8 cellular contexts compared by ENCODE assay signal in the genomic region with DNA sequence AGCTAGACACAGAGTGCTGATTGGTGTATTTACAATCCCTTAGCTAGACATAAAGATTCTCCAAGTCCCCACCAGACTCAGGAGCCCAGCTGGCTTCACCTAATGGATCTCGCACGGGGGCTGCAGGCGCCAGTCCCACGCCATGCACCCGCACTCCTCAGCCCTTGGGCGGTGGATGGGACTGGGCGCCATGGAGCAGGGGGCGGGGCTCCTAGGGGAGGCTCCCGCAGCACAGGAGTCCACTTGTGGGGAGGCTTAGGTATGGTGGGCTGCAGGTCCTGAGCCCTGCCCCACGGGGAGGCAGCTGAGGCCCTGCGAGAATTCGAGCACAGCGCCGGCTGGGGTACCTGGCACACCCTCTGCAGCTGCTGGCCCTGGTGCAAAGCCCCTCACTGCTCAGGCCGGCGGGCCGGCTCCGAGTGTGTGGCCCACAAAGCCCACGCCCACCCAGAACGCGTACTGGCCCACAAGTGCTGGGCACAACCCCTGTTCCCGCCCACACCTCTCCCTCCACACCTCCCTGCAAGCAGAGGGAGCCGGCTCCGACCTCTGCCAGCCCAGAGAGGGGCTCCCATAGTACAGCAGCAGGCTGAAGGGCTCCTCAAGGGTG.
A peak's percentile ranks its signal among the peaks of the same experiment; 100 is the strongest.
DNase-seq lines count a peak whose midpoint lies in the region; ATAC-seq, FAIRE-seq and TF ChIP-seq lines count a peak whose summit lies in the region.
"Not testable (repeated sequence)": the region's sequence is repeated elsewhere in the genome, so short reads cannot be mapped to it uniquely, and the experiment has no call there.

No MANE protein-coding gene starts in this region.

- not testable (repeated sequence) for H3K4me2 ChIP-seq in IMR-90 (ENCODE audit: low read depth, low read length); mesenchymal stem cell (ENCODE audit: low read length, poor library complexity, severe bottlenecking); osteoblast (ENCODE audit: insufficient read depth, low read length)

- intact Hi-C loops in IMR-90 (cut with micrococcal nuclease): loop anchor here (5.0 kb wide), 2 partner anchors 75 to 190 kb away; no protein-coding TSS in a partner anchor
- intact Hi-C loops in left ventricle myocardium superior (cut with micrococcal nuclease); kidney (cut with DNase I); aorta (cut with DNase I): not testable (repeated sequence)

- peaks cover 44% of the 10 kb centered on the region for H3K4me1 ChIP-seq in IMR-90 (ENCODE audit: control insufficient read depth, insufficient read depth, low read length)
- peaks cover 25 to 26% of the 10 kb centered on the region in 2 donors for H3K4me1 ChIP-seq in kidney (ENCODE audit: control insufficient read depth in 1 of 2, insufficient read depth in 1 of 2, low read depth in 1 of 2, low read length in 2 of 2)
- peaks cover 21% of the 10 kb centered on the region for H3K4me1 ChIP-seq in mesenchymal stem cell (ENCODE audit: control insufficient read depth, insufficient read depth, low read depth, low read length)
- H3K4me1 ChIP-seq in osteoblast (ENCODE audit: insufficient read depth, low read length): peaks cover 52% of the 10 kb centered on the region
- H3K4me1 ChIP-seq in aorta (ENCODE audit: control insufficient read depth in 1 of 2, insufficient read depth in 2 of 2, low read length in 2 of 2): not testable (repeated sequence)

- 100% methylated on average over 5 of the region's 24 CpGs; no CpG with 5 or more reads in 1 of the 2 experiments for WGBS in IMR-90 (ENCODE audit: extremely low coverage in 2 of 2, insufficient read length in 1 of 2), 2 experiments
- 97% methylated on average over 24 of the region's 24 CpGs for WGBS in mesenchymal stem cell
- 96 to 97% methylated on average over 24 of the region's 24 CpGs for WGBS in aorta, 2 donors

- H3K56ac ChIP-seq in IMR-90 (ENCODE audit: extremely low read depth, insufficient read depth, low read length): not testable (repeated sequence)

- H2BK5ac ChIP-seq in IMR-90 (ENCODE audit: low read depth, low read length, poor library complexity, severe bottlenecking) (peak overlapping the region; percentile 84), mesenchymal stem cell (ENCODE audit: low read depth, low read length, poor library complexity, severe bottlenecking) (peak overlapping the region; percentile 63)

- H3K9me3 ChIP-seq in AG04450 (ENCODE audit: control insufficient read depth, insufficient read depth, low read length); IMR-90 (ENCODE audit: control insufficient read depth, insufficient read depth, low read length); kidney (ENCODE audit: control insufficient read depth in 1 of 2, low read length in 2 of 2); mesenchymal stem cell (ENCODE audit: control insufficient read depth, low read length); osteoblast (ENCODE audit: low read depth, low read length); aorta (ENCODE audit: control insufficient read depth, low read length): not testable (repeated sequence)

- BruUV-seq in IMR-90 (replicated peaks; lab: Mats Ljungman, UMichigan): not testable (repeated sequence)

- peaks cover 14% of the 10 kb centered on the region for H3K9me1 ChIP-seq in IMR-90 (ENCODE audit: insufficient read depth, low read length)

- peak overlapping the region; percentile 69 for H3K18ac ChIP-seq in IMR-90 (ENCODE audit: low read depth, low read length)
- H3K18ac ChIP-seq in mesenchymal stem cell (ENCODE audit: low read depth in 1 of 2, low read length in 2 of 2): peak overlapping the region in 1 of 2 experiments; percentile 14

- H3K79me1 ChIP-seq in IMR-90 (ENCODE audit: low read depth in 1 of 2, low read length in 2 of 2): peaks cover 0 to 19% of the 10 kb centered on the region in 2 experiments; a peak in 2 of 4 replicates
- H3K79me1 ChIP-seq in mesenchymal stem cell (replicated peaks; ENCODE audit: low read length, poor library complexity, severe bottlenecking): not testable (repeated sequence)

- POLR2A ChIA-PET in AG04450 (lab: Yijun Ruan, JAX): interaction anchor here (0.6 to 1.2 kb wide), 2 partner anchors 26 to 74 kb away, joined by 3 to 4 read pairs; no protein-coding TSS in a partner anchor
- POLR2A ChIA-PET in IMR-90 (lab: Charles Lee; ENCODE audit: unreplicated experiment): not testable (repeated sequence)

- peak overlapping the region; percentile 89 for H4K5ac ChIP-seq in IMR-90 (ENCODE audit: low read depth, low read length)

- H2BK120ac ChIP-seq in IMR-90 (ENCODE audit: low read depth, low read length): peak overlapping the region; percentile 92
- not testable (repeated sequence) for H2BK120ac ChIP-seq in mesenchymal stem cell (ENCODE audit: low read depth, low read length)

- dilution Hi-C loops in IMR-90 (cut with HindIII; ENCODE audit: low sequenced_read_pairs, unreplicated experiment): not testable (repeated sequence)

- peak overlapping the region; percentile 77; the same call in 1 of the 2 replicates for H3K14ac ChIP-seq in IMR-90 (replicated peaks; ENCODE audit: low read depth, low read length)
- H3K14ac ChIP-seq in mesenchymal stem cell (ENCODE audit: low read length in 2 of 2): not testable (repeated sequence)

- not testable (repeated sequence) for H3K79me2 ChIP-seq in osteoblast (ENCODE audit: insufficient read depth, low read length)

- not testable (repeated sequence) for H3K23ac ChIP-seq in IMR-90 (ENCODE audit: low read depth, low read length); mesenchymal stem cell (ENCODE audit: low read length in 2 of 2)

- not testable (repeated sequence) for H4K20me1 ChIP-seq in IMR-90 (ENCODE audit: insufficient read depth, low read length); osteoblast (ENCODE audit: insufficient read depth, low read length)

- not testable (repeated sequence) for H2BK15ac ChIP-seq in IMR-90 (ENCODE audit: low read depth, low read length); mesenchymal stem cell (ENCODE audit: low read depth, poor library complexity, severe bottlenecking)

- H2BK20ac ChIP-seq in IMR-90 (ENCODE audit: low read depth, low read length): peak overlapping the region; percentile 52

- DNase-seq in AG04450 (ENCODE audit: low read depth, low spot score); IMR-90; epithelial cell of prostate (ENCODE audit: low read depth, low spot score); mesenchymal stem cell; osteoblast (ENCODE audit: insufficient read length, low spot score, missing footprints); aorta: not testable (repeated sequence)
- DNase-seq in left ventricle myocardium superior (peak; percentile 29), kidney (peak; percentile 61)

- CTCF ChIA-PET in AG04450 (lab: Charles Lee): not testable (repeated sequence)
- CTCF ChIA-PET in IMR-90 (lab: Yijun Ruan, JAX): interaction anchor here (0.6 kb wide), 1 partner anchor 97 kb away, joined by 3 read pairs; no protein-coding TSS in a partner anchor

- not testable (repeated sequence) for H3K4me3 ChIP-seq in AG04450 (ENCODE audit: low read depth, low read length); IMR-90 (ENCODE audit: insufficient read depth, low read depth, low read length); kidney (ENCODE audit: low read length in 2 of 2); osteoblast (ENCODE audit: insufficient read depth, low read length); aorta (ENCODE audit: low read length in 2 of 2)
- peak overlapping the region in 1 of 2 experiments; percentile 38 for H3K4me3 ChIP-seq in mesenchymal stem cell (ENCODE audit: insufficient read depth in 1 of 2, low read depth in 1 of 2, low read length in 2 of 2)

- not testable (repeated sequence) for H3K27me3 ChIP-seq in AG04450 (ENCODE audit: control insufficient read depth, insufficient read depth, low read length); IMR-90 (ENCODE audit: control insufficient read depth, insufficient read depth, low read length); mesenchymal stem cell (ENCODE audit: control insufficient read depth in 1 of 2, insufficient read depth in 1 of 2, low read length in 2 of 2); osteoblast (ENCODE audit: insufficient read depth, low read length); aorta (ENCODE audit: control insufficient read depth in 1 of 2, insufficient read depth in 2 of 2, low read length in 1 of 2)

- not testable (repeated sequence) for TF ChIP-seq CTCF in AG04450 (IDR thresholded peaks at IDR 0.05; ENCODE audit: low read depth, low read length); IMR-90 (conservative IDR thresholded peaks at IDR 0.05; ENCODE audit: low read depth, low read length); kidney (IDR thresholded peaks at IDR 0.05; ENCODE audit: borderline replicate concordance, extremely low read depth, insufficient read depth); osteoblast (IDR thresholded peaks at IDR 0.05; ENCODE audit: extremely low read depth, low read depth, low read length)

- not testable (repeated sequence) for TF ChIP-seq POLR2A in IMR-90 (IDR thresholded peaks at IDR 0.05; ENCODE audit: low read depth, low read length)

- H3K9ac ChIP-seq in IMR-90 (ENCODE audit: low read depth, low read length); kidney (ENCODE audit: low read length in 2 of 2); mesenchymal stem cell (ENCODE audit: low read length): not testable (repeated sequence)

- H2AK5ac ChIP-seq in IMR-90 (ENCODE audit: low read depth, low read length): peak overlapping the region; percentile 63; the same call in 1 of the 2 replicates
- H2AK5ac ChIP-seq in mesenchymal stem cell (ENCODE audit: low read length, severe bottlenecking): peak overlapping the region; percentile 86

- peak overlapping the region; percentile 80 for H4K91ac ChIP-seq in IMR-90 (ENCODE audit: insufficient read depth, low read depth, low read length)
- not testable (repeated sequence) for H4K91ac ChIP-seq in mesenchymal stem cell (ENCODE audit: low read length)

- H3K4ac ChIP-seq in IMR-90 (ENCODE audit: low read depth, low read length): peak overlapping the region; percentile 97
- not testable (repeated sequence) for H3K4ac ChIP-seq in mesenchymal stem cell (ENCODE audit: low read depth in 1 of 2, low read length in 2 of 2)

- peaks cover 15% of the 10 kb centered on the region for H3K36me3 ChIP-seq in IMR-90 (ENCODE audit: control insufficient read depth, insufficient read depth, low read length)
- not testable (repeated sequence) for H3K36me3 ChIP-seq in kidney (ENCODE audit: control insufficient read depth in 1 of 2, insufficient read depth in 2 of 2, low read length in 2 of 2); mesenchymal stem cell (ENCODE audit: control insufficient read depth in 1 of 2, insufficient read depth in 2 of 2, low read depth in 1 of 2, low read length in 2 of 2); osteoblast (ENCODE audit: insufficient read depth, low read length); aorta (ENCODE audit: control insufficient read depth in 1 of 2, insufficient read depth in 2 of 2, low read length in 1 of 2)

- in situ Hi-C loops in IMR-90 (cut with MboI; ENCODE audit: low sequenced_read_pairs): not testable (repeated sequence)

- peak overlapping the region in 1 of 2 experiments; percentile 73; a peak in 1 of 4 replicates for H4K8ac ChIP-seq in IMR-90 (ENCODE audit: low read depth in 2 of 2, low read length in 2 of 2)
- H4K8ac ChIP-seq in mesenchymal stem cell (ENCODE audit: low read length): not testable (repeated sequence)

- H2AFZ ChIP-seq in IMR-90 (replicated peaks; ENCODE audit: low read length, poor library complexity); mesenchymal stem cell (ENCODE audit: low read depth, low read length); osteoblast (ENCODE audit: low read length): not testable (repeated sequence)

- not testable (repeated sequence) for TF ChIP-seq RAD21 in IMR-90 (IDR thresholded peaks at IDR 0.05; ENCODE audit: low read length)

- FAIRE-seq in kidney (lab: Jason Lieb, UNC): not testable (repeated sequence)

- peak overlapping the region; percentile 82 for H3K27ac ChIP-seq in AG04450 (ENCODE audit: low read depth, low read length)
- peak overlapping the region; percentile 84 for H3K27ac ChIP-seq in IMR-90 (ENCODE audit: insufficient read depth, low read length)
- peak overlapping the region; percentile 59 for H3K27ac ChIP-seq in epithelial cell of prostate
- peak overlapping the region; percentile 33 to 35 for H3K27ac ChIP-seq in kidney (ENCODE audit: low read depth in 2 of 2, low read length in 2 of 2)
- H3K27ac ChIP-seq in mesenchymal stem cell (ENCODE audit: low read length, poor library complexity, severe bottlenecking): peak overlapping the region; percentile 73
- peak overlapping the region; percentile 26 for H3K27ac ChIP-seq in osteoblast (ENCODE audit: low read depth, low read length)
- not testable (repeated sequence) for H3K27ac ChIP-seq in aorta (ENCODE audit: low read depth in 1 of 2, low read length in 2 of 2)

- peak overlapping the region in 1 of 2 experiments; percentile 6 for H2BK12ac ChIP-seq in mesenchymal stem cell (ENCODE audit: low read length in 2 of 2)

- not testable (repeated sequence) for H2AK9ac ChIP-seq in IMR-90 (replicated peaks; ENCODE audit: low read depth, low read length, poor library complexity)

- not testable (repeated sequence) for ATAC-seq in IMR-90 (ENCODE audit: low read depth); left ventricle myocardium superior
- ATAC-seq in aorta (ENCODE audit: low FRiP score): peak; percentile 46
